In the genomic region with DNA sequence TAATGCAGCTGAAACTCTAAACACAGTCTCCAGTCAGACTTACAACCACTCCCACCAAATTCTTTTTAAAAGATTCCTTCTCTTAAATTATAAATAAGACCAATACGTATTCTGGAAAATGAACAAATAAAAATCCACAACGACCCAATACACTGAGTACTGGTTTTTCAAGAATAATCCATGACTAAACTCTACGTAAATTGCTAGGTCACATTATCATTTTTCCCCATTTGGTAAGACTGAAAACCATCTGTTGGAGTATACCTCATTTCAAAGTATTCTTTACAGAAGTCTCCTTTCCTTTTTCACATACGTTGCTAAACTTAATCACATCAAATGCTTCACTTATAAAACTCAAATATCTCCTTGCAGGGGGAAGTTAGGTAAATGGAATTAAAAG, we compare ENCODE assay signal across 1 cellular context.
TF ChIP-seq lines count a peak whose summit lies in the region.

No MANE protein-coding gene starts in this region.

TF ChIP-seq in GM23338, 12 proteins besides CTCF, POLR2A, EP300 and RAD21:
- TF ChIP-seq NANOG (IDR thresholded peaks at IDR 0.05; ENCODE audit: borderline replicate concordance) (no peak), CREB1 (CRISPR knock-in tag; IDR thresholded peaks at IDR 0.05; ENCODE audit: low read depth) (no peak), STAT1 (IDR thresholded peaks at IDR 0.05; ENCODE audit: unreplicated experiment) (no peak), ZNF331 (CRISPR knock-in tag; IDR thresholded peaks at IDR 0.05; ENCODE audit: low read depth) (no peak), JUNB (IDR thresholded peaks at IDR 0.05; ENCODE audit: unreplicated experiment) (no peak)
- TF ChIP-seq, protein P1, sequence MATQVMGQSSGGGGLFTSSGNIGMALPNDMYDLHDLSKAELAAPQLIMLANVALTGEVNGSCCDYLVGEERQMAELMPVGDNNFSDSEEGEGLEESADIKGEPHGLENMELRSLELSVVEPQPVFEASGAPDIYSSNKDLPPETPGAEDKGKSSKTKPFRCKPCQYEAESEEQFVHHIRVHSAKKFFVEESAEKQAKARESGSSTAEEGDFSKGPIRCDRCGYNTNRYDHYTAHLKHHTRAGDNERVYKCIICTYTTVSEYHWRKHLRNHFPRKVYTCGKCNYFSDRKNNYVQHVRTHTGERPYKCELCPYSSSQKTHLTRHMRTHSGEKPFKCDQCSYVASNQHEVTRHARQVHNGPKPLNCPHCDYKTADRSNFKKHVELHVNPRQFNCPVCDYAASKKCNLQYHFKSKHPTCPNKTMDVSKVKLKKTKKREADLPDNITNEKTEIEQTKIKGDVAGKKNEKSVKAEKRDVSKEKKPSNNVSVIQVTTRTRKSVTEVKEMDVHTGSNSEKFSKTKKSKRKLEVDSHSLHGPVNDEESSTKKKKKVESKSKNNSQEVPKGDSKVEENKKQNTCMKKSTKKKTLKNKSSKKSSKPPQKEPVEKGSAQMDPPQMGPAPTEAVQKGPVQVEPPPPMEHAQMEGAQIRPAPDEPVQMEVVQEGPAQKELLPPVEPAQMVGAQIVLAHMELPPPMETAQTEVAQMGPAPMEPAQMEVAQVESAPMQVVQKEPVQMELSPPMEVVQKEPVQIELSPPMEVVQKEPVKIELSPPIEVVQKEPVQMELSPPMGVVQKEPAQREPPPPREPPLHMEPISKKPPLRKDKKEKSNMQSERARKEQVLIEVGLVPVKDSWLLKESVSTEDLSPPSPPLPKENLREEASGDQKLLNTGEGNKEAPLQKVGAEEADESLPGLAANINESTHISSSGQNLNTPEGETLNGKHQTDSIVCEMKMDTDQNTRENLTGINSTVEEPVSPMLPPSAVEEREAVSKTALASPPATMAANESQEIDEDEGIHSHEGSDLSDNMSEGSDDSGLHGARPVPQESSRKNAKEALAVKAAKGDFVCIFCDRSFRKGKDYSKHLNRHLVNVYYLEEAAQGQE (IDR thresholded peaks at IDR 0.05; ENCODE audit: unreplicated experiment): no peak
